In genomic region chr3:46936733-46937250, GRCh38 we compare ENCODE assay signal across 11 cellular contexts. TPM values are rescaled to one million over a fixed set of nuclear protein-coding genes. Genes with fewer than 3 reads are reported as not detected.
DNase-seq lines count a peak whose midpoint lies in the region; ATAC-seq and TF ChIP-seq lines count a peak whose summit lies in the region.
"Had no signal": no experiment of that assay in that cellular context is flagged by ENCODE, and none has a peak within 500 bp of the region (broad histone marks: within the 10 kb centered on the region; RNA-seq: fewer than 3 reads in every experiment).

No MANE protein-coding gene starts in this region.

- H2BK120ac ChIP-seq in neuronal stem cell (ENCODE audit: low read depth, low read length) = no peak overlapping the region

- H3K27ac ChIP-seq in gastrocnemius medialis (peak overlapping the region; percentile 90 to 96 (median 92)), neuronal stem cell (replicated peaks; ENCODE audit: low read length) (no peak overlapping the region)

- no peak overlapping the region for H3K23ac ChIP-seq in neuronal stem cell (ENCODE audit: low read depth, low read length, poor library complexity)

- TF ChIP-seq POLR2A in gastrocnemius medialis (IDR thresholded peaks at IDR 0.05) = no peak

- H3K27me3 Mint-ChIP-seq in CD14-positive monocyte (ENCODE audit: low read depth in 3 of 3) = no peaks in the 10 kb centered on the region

- no peak overlapping the region for H3K4me3 ChIP-seq in fibroblast of mammary gland (ENCODE audit: control insufficient read depth, low read depth, low read length)
- H3K4me3 ChIP-seq in gastrocnemius medialis = no peak overlapping the region
- H3K4me3 ChIP-seq in neuronal stem cell (ENCODE audit: low read length in 2 of 2) = no peak overlapping the region

- H4K91ac ChIP-seq in neuronal stem cell (ENCODE audit: low read depth, low read length, poor library complexity) = no peak overlapping the region

- no peak overlapping the region for H2BK12ac ChIP-seq in neuronal stem cell (ENCODE audit: low read length)

- intact Hi-C loops in CD14-positive monocyte (cut with micrococcal nuclease) (no loop called here), gastrocnemius medialis (cut with DNase I; ENCODE audit: low total_unique reads) (loop anchor here (10.0 kb wide), 2 partner anchors 228 to 372 kb away; partner anchors contain the start of genes LRRC2 and SETD2)

- peaks cover 5% of the 10 kb centered on the region for H3K79me1 ChIP-seq in neuronal stem cell (ENCODE audit: low read depth, low read length)

- no peak overlapping the region for H3K9ac ChIP-seq in neuronal stem cell (ENCODE audit: low read depth, low read length, poor library complexity)

- no peak for TF ChIP-seq CTCF in CD14-positive monocyte (IDR thresholded peaks at IDR 0.05)
- no peak for TF ChIP-seq CTCF in fibroblast of mammary gland (conservative IDR thresholded peaks at IDR 0.05; ENCODE audit: control insufficient read depth, insufficient read depth, low read depth, low read length)
- no peak for TF ChIP-seq CTCF in gastrocnemius medialis (IDR thresholded peaks at IDR 0.05 in 4 of 5, conservative IDR thresholded peaks at IDR 0.05 in 1 of 5)

- H3K18ac ChIP-seq in neuronal stem cell (ENCODE audit: low read length) = no peak overlapping the region

- no peaks in the 10 kb centered on the region for H3K9me3 Mint-ChIP-seq in CD14-positive monocyte

- in situ Hi-C loops in gastrocnemius medialis (cut with MboI; ENCODE audit: low sequenced_read_pairs in 4 of 4) = no loop called here

- DNase-seq in CD14-positive monocyte (ENCODE audit: low spot score) (no peak), M059J (ENCODE audit: low read depth) (peak; percentile 69), fibroblast of mammary gland (ENCODE audit: low read depth) (peak; percentile 61), gastrocnemius medialis (peak in 1 of 2 donors; percentile 25), NCI-H2227 (lab: John Stamatoyannopoulos, UW; ENCODE audit: unreplicated experiment) (no peak), SHP77 (lab: John Stamatoyannopoulos, UW) (no peak), neuronal stem cell (ENCODE audit: low spot score) (no peak)
- DNase-seq: activated effector memory CD4-positive, alpha-beta T cell treated with Interleukin-2 at 50 U/mL for 16 hours; left colon had no signal

- no peak for ATAC-seq in gastrocnemius medialis
- no peak for ATAC-seq in GM18520 (IDR thresholded peaks at IDR 0.05; ENCODE audit: unreplicated experiment)
- ATAC-seq: left colon had no signal

- no CpG with 5 or more reads among the region's 5 CpGs for WGBS in neuronal stem cell (ENCODE audit: extremely low coverage in 2 of 2, insufficient read length in 2 of 2, insufficient replicate concordance in 1 of 2), 2 donors

- H3K36me3 ChIP-seq in gastrocnemius medialis (peaks cover 0 to 10% of the 10 kb centered on the region in 2 donors), neuronal stem cell (replicated peaks in 1 of 2; ENCODE audit: control insufficient read depth in 2 of 2, insufficient read depth in 2 of 2, low read length in 2 of 2) (peaks cover 2 to 73% of the 10 kb centered on the region in 2 donors)

- no peak overlapping the region for H3K4ac ChIP-seq in neuronal stem cell (ENCODE audit: low read length)

- H3K4me1 Mint-ChIP-seq in CD14-positive monocyte = peaks cover 90% of the 10 kb centered on the region

- H3K9me3 ChIP-seq in gastrocnemius medialis = no peaks in the 10 kb centered on the region
- H3K9me3 ChIP-seq in neuronal stem cell (replicated peaks in 1 of 2; ENCODE audit: control insufficient read depth in 2 of 2, insufficient read depth in 1 of 2, low read depth in 1 of 2, low read length in 2 of 2) = no peaks in the 10 kb centered on the region

- H2BK15ac ChIP-seq in neuronal stem cell (ENCODE audit: low read length) = no peak overlapping the region

- no peaks in the 10 kb centered on the region for H3K27me3 ChIP-seq in gastrocnemius medialis
- H3K27me3 ChIP-seq in neuronal stem cell (ENCODE audit: control insufficient read depth in 3 of 3, insufficient read depth in 3 of 3, low read depth in 1 of 3, low read length in 3 of 3) = no peaks in the 10 kb centered on the region

- H3K4me2 ChIP-seq in neuronal stem cell (ENCODE audit: insufficient read depth, low read length, poor library complexity, severe bottlenecking) = no peak overlapping the region

- no peak overlapping the region for H2AFZ ChIP-seq in neuronal stem cell (ENCODE audit: low read length)

- H3K36me3 Mint-ChIP-seq in CD14-positive monocyte = peaks cover 37 to 61% of the 10 kb centered on the region in 2 donors

- H4K8ac ChIP-seq in neuronal stem cell (ENCODE audit: low read depth, low read length) = no peak overlapping the region

- H2AK5ac ChIP-seq in neuronal stem cell (ENCODE audit: low read depth, low read length) = no peak overlapping the region

- H3K27ac Mint-ChIP-seq in CD14-positive monocyte = peak overlapping the region; percentile 92 to 97 (median 95)

- H2BK5ac ChIP-seq in neuronal stem cell (ENCODE audit: low read length) = no peak overlapping the region

- H3K4me3 Mint-ChIP-seq in CD14-positive monocyte = peak overlapping the region in 1 of 2 donors; percentile 35

- peaks cover 74 to 77% of the 10 kb centered on the region in 2 donors for H3K4me1 ChIP-seq in gastrocnemius medialis
- H3K4me1 ChIP-seq in neuronal stem cell (ENCODE audit: control insufficient read depth in 2 of 2, insufficient read depth in 1 of 2, low read depth in 1 of 2, low read length in 2 of 2) = peaks cover 9 to 12% of the 10 kb centered on the region in 2 donors

- no peak overlapping the region for H3K14ac ChIP-seq in neuronal stem cell (ENCODE audit: low read length)

RNA-seq across cellular contexts. Expression of gene CCDC12, which starts 39.8 kb away (rescaled TPM):
- polyA plus RNA-seq in CD14-positive monocyte = 10 to 100 TPM; 50.1 to 55.8 TPM
- total RNA-seq in M059J (2014; rRNA removed; shearing (Covaris generic)) = 16.4 and 25.6 TPM in 2 replicates
- 10 to 100 TPM; 24.6 to 32.0 (median 29.0) TPM for total RNA-seq in gastrocnemius medialis
- polyA plus RNA-seq in neuronal stem cell (2013, experiment 1 of 2) = 56.1 TPM
- 55.5 TPM for polyA plus RNA-seq in neuronal stem cell (2013, experiment 2 of 2)

RNA-seq across cellular contexts. Expression of gene NBEAL2, which starts 42.7 kb away (rescaled TPM):
- polyA plus RNA-seq in CD14-positive monocyte = 10 to 100 TPM; 10.4 to 17.3 TPM
- 1.5 and 3.5 TPM in 2 replicates for total RNA-seq in M059J (2014; rRNA removed; shearing (Covaris generic))
- 1 to 10 TPM; 4.1 to 8.7 (median 7.5) TPM for total RNA-seq in gastrocnemius medialis
- 5.9 TPM for polyA plus RNA-seq in neuronal stem cell (2013, experiment 1 of 2)
- polyA plus RNA-seq in neuronal stem cell (2013, experiment 2 of 2) = 6.2 TPM

RNA-seq across cellular contexts. Expression of gene PTH1R, which starts 59.3 kb away (rescaled TPM):
- not detected for polyA plus RNA-seq in CD14-positive monocyte
- total RNA-seq in M059J (2014; rRNA removed; shearing (Covaris generic)) = 0.49 and 1.4 TPM in 2 replicates
- total RNA-seq in gastrocnemius medialis = 1 to 10 TPM; 2.3 to 7.9 (median 7.3) TPM
- 2.2 TPM for polyA plus RNA-seq in neuronal stem cell (2013, experiment 1 of 2)
- 2.6 TPM for polyA plus RNA-seq in neuronal stem cell (2013, experiment 2 of 2)
- total RNA-seq: HT-29 had no signal

Comparison
In these comparisons a context has a peak if more than half of its experiments do, and no peak if none do; other contexts are left out.
1. DNase-seq: peak in M059J (single experiment) and fibroblast of mammary gland (single experiment); none in CD14-positive monocyte (single experiment), NCI-H2227 (single experiment), SHP77 (0 of 2) and neuronal stem cell (single experiment).